23 cellular contexts compared by ENCODE assay signal in genomic region chr4:182190306-182190705, GRCh38. TPM values are rescaled to one million over a fixed set of nuclear protein-coding genes. Genes with fewer than 3 reads are reported as not detected.
DNase-seq lines count a peak whose midpoint lies in the region; ATAC-seq, FAIRE-seq and TF ChIP-seq lines count a peak whose summit lies in the region.
"Had no signal": no experiment of that assay in that cellular context is flagged by ENCODE, and none has a peak within 500 bp of the region (broad histone marks: within the 10 kb centered on the region; RNA-seq: fewer than 3 reads in every experiment).

No MANE protein-coding gene starts in this region.

- no peaks in the 10 kb centered on the region for H3K79me2 ChIP-seq in fibroblast of lung (ENCODE audit: control insufficient read depth, insufficient read depth, low read length)
- H3K79me2 ChIP-seq in trophoblast cell (ENCODE audit: control insufficient read depth, insufficient read depth, low read length, poor library complexity) = peaks cover 2% of the 10 kb centered on the region
- H3K79me2 ChIP-seq in H9 (ENCODE audit: insufficient read depth, low read length) = no peaks in the 10 kb centered on the region; the same call in 1 of the 2 replicates
- H3K79me2 ChIP-seq in HepG2 (ENCODE audit: insufficient read depth, low read length) = no peaks in the 10 kb centered on the region

- no peak overlapping the region for H3K4me3 Mint-ChIP-seq in H9
- H3K4me3 Mint-ChIP-seq: activated T-cell treated with anti-CD3 and anti-CD28 coated beads, Interleukin-2, amount 50 U/mL, for 24 hours; CD8-positive, alpha-beta T cell; neural crest cell had no signal

- no peak overlapping the region for H3K4ac ChIP-seq in trophoblast cell (ENCODE audit: low read depth, low read length)
- no peak overlapping the region for H3K4ac ChIP-seq in H9 (ENCODE audit: low read depth, low read length)

- H3K9ac ChIP-seq in fibroblast of lung (ENCODE audit: insufficient read depth, low read length) = no peak overlapping the region
- no peak overlapping the region for H3K9ac ChIP-seq in trophoblast cell (ENCODE audit: low read length)
- no peak overlapping the region for H3K9ac ChIP-seq in H9 (ENCODE audit: extremely low read depth, insufficient read length, low read length)
- no peak overlapping the region for H3K9ac ChIP-seq in HepG2 (ENCODE audit: insufficient read depth, low read depth, low read length)
- H3K9ac ChIP-seq: KMS-11 had no signal

- H3K4me1 ChIP-seq in fibroblast of lung (ENCODE audit: control insufficient read depth, extremely low read depth, insufficient read depth, low read length) (no peaks in the 10 kb centered on the region), trophoblast cell (ENCODE audit: control insufficient read depth in 1 of 2, insufficient read depth in 2 of 2, low read length in 2 of 2) (peaks cover 9 to 13% of the 10 kb centered on the region in 2 experiments), H9 (ENCODE audit: insufficient read depth, low read length) (0 out of 2 replicates have a peak, but pooled peaks cover 4% of the 10 kb centered on the region), HepG2 (ENCODE audit: insufficient read depth, low read length) (no peaks in the 10 kb centered on the region)
- H3K4me1 ChIP-seq: upper lobe of left lung had no signal

- H2AFZ ChIP-seq in fibroblast of lung (ENCODE audit: low read length) = peak overlapping the region; percentile 31
- H2AFZ ChIP-seq in trophoblast cell (ENCODE audit: insufficient read depth, low read length, poor library complexity) = no peak overlapping the region
- H2AFZ ChIP-seq in H9 (ENCODE audit: low read length) = no peak overlapping the region
- H2AFZ ChIP-seq in HepG2 (ENCODE audit: low read length) = no peak overlapping the region
- H2AFZ ChIP-seq: PC-9 had no signal

- WGBS in trophoblast cell (ENCODE audit: extremely low coverage, insufficient coverage, insufficient read length) = no CpG with 5 or more reads among the region's 8 CpGs
- WGBS in H9 (ENCODE audit: extremely low coverage, insufficient read length, low lambda C conversion rate) = no CpG with 5 or more reads among the region's 8 CpGs
- 43% methylated on average over 8 of the region's 8 CpGs for WGBS in HepG2 (ENCODE audit: low lambda C conversion rate)

- no peak for ATAC-seq in HepG2
- no peak for ATAC-seq in sciatic nerve
- ATAC-seq in HG02852 (IDR thresholded peaks at IDR 0.05; ENCODE audit: unreplicated experiment) = no peak
- ATAC-seq: CD8-positive, alpha-beta T cell had no signal

- no peak overlapping the region for H2BK5ac ChIP-seq in trophoblast cell (ENCODE audit: low read depth, low read length, poor library complexity)
- H2BK5ac ChIP-seq in H9 (ENCODE audit: insufficient read length, low read length) = no peak overlapping the region

- H3K14ac ChIP-seq in trophoblast cell (ENCODE audit: low read length) = no peak overlapping the region
- H3K14ac ChIP-seq in H9 (ENCODE audit: insufficient read depth, low read length) = no peak overlapping the region

- H3K18ac ChIP-seq in trophoblast cell (ENCODE audit: low read length) = no peak overlapping the region
- no peak overlapping the region for H3K18ac ChIP-seq in H9 (ENCODE audit: insufficient read length, low read depth, low read length)

- H3K27ac Mint-ChIP-seq in H9 = peak overlapping the region in 1 of 3 experiments; percentile 35; a peak in 1 of 7 replicates
- H3K27ac Mint-ChIP-seq: activated T-cell treated with anti-CD3 and anti-CD28 coated beads, Interleukin-2, amount 50 U/mL, for 24 hours; CD8-positive, alpha-beta T cell; progenitor cell of endocrine pancreas had no signal

- FAIRE-seq in HepG2 (lab: Jason Lieb, UNC) = no peak
- FAIRE-seq: TTC549 had no signal

- no peak for TF ChIP-seq POLR2A in HepG2 (IDR thresholded peaks at IDR 0.05; ENCODE audit: insufficient read depth in 1 of 2, low read depth in 2 of 2, low read length in 2 of 2)

- H3T11ph ChIP-seq in H9 (ENCODE audit: low read length) = no peak overlapping the region

- no peak overlapping the region for H4K5ac ChIP-seq in H9 (ENCODE audit: insufficient read length, low read depth, low read length)

- no peaks in the 10 kb centered on the region for H3K23me2 ChIP-seq in H9 (ENCODE audit: insufficient read length, low read depth, low read length, poor library complexity, severe bottlenecking)

- H3K79me1 ChIP-seq in trophoblast cell (ENCODE audit: low read length) (no peaks in the 10 kb centered on the region), H9 (ENCODE audit: insufficient read depth, low read depth, low read length, poor library complexity, severe bottlenecking) (no peaks in the 10 kb centered on the region)

- H3K9me3 ChIP-seq in fibroblast of lung (ENCODE audit: control insufficient read depth, insufficient read depth, low read depth, low read length) (no peaks in the 10 kb centered on the region), trophoblast cell (ENCODE audit: insufficient read depth, low read depth, low read length) (no peaks in the 10 kb centered on the region), H9 (ENCODE audit: control insufficient read depth, low read depth, low read length) (no peaks in the 10 kb centered on the region), HepG2 (ENCODE audit: low read length) (no peaks in the 10 kb centered on the region)
- H3K9me3 ChIP-seq: esophagus muscularis mucosa, upper lobe of left lung had no signal

- no peak overlapping the region for H3K23ac ChIP-seq in trophoblast cell (ENCODE audit: low read length)
- H3K23ac ChIP-seq in H9 (ENCODE audit: insufficient read length, low read depth, low read length) = no peak overlapping the region

- H3K4me2 ChIP-seq in fibroblast of lung (ENCODE audit: extremely low read depth, insufficient read depth, low read length) (peak overlapping the region; percentile 48), trophoblast cell (ENCODE audit: low read length) (no peak overlapping the region), H9 (ENCODE audit: insufficient read depth, insufficient read length, low read length) (no peak overlapping the region), HepG2 (ENCODE audit: low read depth, low read length) (no peak overlapping the region)
- H3K4me2 ChIP-seq: KMS-11, PC-9 had no signal

- H4K12ac ChIP-seq in trophoblast cell (ENCODE audit: low read depth, low read length) = no peak overlapping the region

- H3K36me3 ChIP-seq in fibroblast of lung (ENCODE audit: control insufficient read depth, insufficient read depth, low read length) (no peaks in the 10 kb centered on the region), trophoblast cell (ENCODE audit: control insufficient read depth in 1 of 2, insufficient read depth in 2 of 2, low read length in 2 of 2) (no peaks in the 10 kb centered on the region), HepG2 (replicated peaks in 1 of 2; ENCODE audit: control insufficient read depth in 1 of 2, insufficient read depth in 2 of 2, low read length in 2 of 2) (no peaks in the 10 kb centered on the region)
- H3K36me3 ChIP-seq: esophagus muscularis mucosa, upper lobe of left lung had no signal

- H2BK12ac ChIP-seq in trophoblast cell (ENCODE audit: low read length) (no peak overlapping the region), H9 (ENCODE audit: insufficient read length, low read depth, low read length) (no peak overlapping the region)

- H3K27ac ChIP-seq in fibroblast of lung (ENCODE audit: insufficient read depth, low read length) (no peak overlapping the region), trophoblast cell (ENCODE audit: low read depth, low read length) (peak overlapping the region; percentile 45), H9 (ENCODE audit: insufficient read length, low read depth, low read length) (no peak overlapping the region), HepG2 (ENCODE audit: extremely low read length, insufficient read depth, low read length) (no peak overlapping the region)
- H3K27ac ChIP-seq: esophagus muscularis mucosa, KMS-11, PC-9, upper lobe of left lung had no signal

- no peak overlapping the region for H2AK5ac ChIP-seq in trophoblast cell (ENCODE audit: low read length)
- no peak overlapping the region for H2AK5ac ChIP-seq in H9 (ENCODE audit: insufficient read length, low read length)

- no peak for TF ChIP-seq EP300 in HepG2 (IDR thresholded peaks at IDR 0.05; ENCODE audit: low read depth in 2 of 2, low read length in 2 of 2)
- no peak for TF ChIP-seq EP300 in HepG2 (CRISPR knock-in tag; IDR thresholded peaks at IDR 0.05; ENCODE audit: borderline replicate concordance)

- H3K27me3 ChIP-seq in fibroblast of lung (ENCODE audit: control insufficient read depth, insufficient read depth, low read length) (no peaks in the 10 kb centered on the region), trophoblast cell (ENCODE audit: insufficient read depth, low read length) (no peaks in the 10 kb centered on the region), H9 (ENCODE audit: insufficient read depth, low read length) (no peaks in the 10 kb centered on the region), HepG2 (ENCODE audit: control insufficient read depth in 1 of 2, insufficient read depth in 2 of 2, low read length in 2 of 2) (no peaks in the 10 kb centered on the region)
- H3K27me3 ChIP-seq: esophagus muscularis mucosa, upper lobe of left lung had no signal

- DNase-seq in H4 (ENCODE audit: low spot score) = peak; percentile 83
- peak; percentile 62 for DNase-seq in NCI-H69 (lab: John Stamatoyannopoulos, UW)
- DNase-seq in fibroblast of lung (ENCODE audit: low read depth in 2 of 2) = peak; percentile 34 to 78
- DNase-seq in trophoblast cell = no peak
- no peak for DNase-seq in H9
- DNase-seq in HepG2 (ENCODE audit: low spot score) = no peak
- DNase-seq in sciatic nerve (ENCODE audit: low spot score) = no peak
- DNase-seq: activated CD8-positive, alpha-beta memory T cell treated with anti-CD3 and anti-CD28 coated beads for 24 hours; activated T-cell treated with anti-CD3 and anti-CD28 coated beads, Interleukin-2, amount 50 U/mL, for 24 hours; CD8-positive, alpha-beta T cell; cortex of kidney; GDM1; NCI-H1694 treated with DMSO at 0.1 percent for 48 hours; NCI-H226; PC-9; upper lobe of left lung had no signal

- no peaks in the 10 kb centered on the region for H3K27me3 Mint-ChIP-seq in H9 (ENCODE audit: low read depth)
- H3K27me3 Mint-ChIP-seq: activated T-cell treated with anti-CD3 and anti-CD28 coated beads, Interleukin-2, amount 50 U/mL, for 24 hours had no signal

- H4K91ac ChIP-seq in trophoblast cell (ENCODE audit: low read depth, low read length) (no peak overlapping the region), H9 (ENCODE audit: insufficient read length, low read depth, low read length) (no peak overlapping the region)

- intact Hi-C loops in HepG2 (cut with micrococcal nuclease; ENCODE audit: unreplicated experiment) = no loop called here
- intact Hi-C loops in sciatic nerve (cut with DNase I) = no loop called here

- TF ChIP-seq RAD21 in HepG2 (CRISPR knock-in tag; IDR thresholded peaks at IDR 0.05) = no peak

- H3K36me3 Mint-ChIP-seq in H9 (ENCODE audit: insufficient read depth in 1 of 3, low read depth in 3 of 3) = no peaks in the 10 kb centered on the region
- H3K36me3 Mint-ChIP-seq: CD8-positive, alpha-beta T cell had no signal

- no peak overlapping the region for H3K56ac ChIP-seq in H9 (ENCODE audit: insufficient read length, low read depth, low read length)

- no peak overlapping the region for H2BK15ac ChIP-seq in H9 (ENCODE audit: low read depth, low read length)

- no peak overlapping the region for H2BK120ac ChIP-seq in trophoblast cell (ENCODE audit: insufficient read depth, low read length, poor library complexity)
- H2BK120ac ChIP-seq in H9 (ENCODE audit: low read depth, low read length, poor library complexity, severe bottlenecking) = no peak overlapping the region

- CTCF ChIA-PET in HepG2 (lab: Yijun Ruan, JAX; ENCODE audit: low intra/inter-chr PET ratio, low total read pairs) = no interaction called here

- H3K4me3 ChIP-seq in fibroblast of lung (replicated peaks in 1 of 4; ENCODE audit: control extremely low read depth in 1 of 4, insufficient read depth in 1 of 4, low read depth in 3 of 4, low read length in 4 of 4) (no peak overlapping the region), trophoblast cell (ENCODE audit: low read depth, low read length) (no peak overlapping the region), HepG2 (replicated peaks in 1 of 3; ENCODE audit: insufficient read depth in 1 of 3, low read depth in 2 of 3, low read length in 3 of 3) (no peak overlapping the region)
- H3K4me3 ChIP-seq: esophagus muscularis mucosa, PC-9, upper lobe of left lung had no signal

- POLR2A ChIA-PET in HepG2 (lab: Yijun Ruan, JAX) = no interaction called here

- TF ChIP-seq CTCF in fibroblast of lung (conservative IDR thresholded peaks at IDR 0.05 in 1 of 2, IDR thresholded peaks at IDR 0.05 in 1 of 2; ENCODE audit: low read depth in 1 of 2, low read length in 2 of 2) (no peak), H9 (conservative IDR thresholded peaks at IDR 0.05) (no peak), HepG2 (CRISPR knock-in tag; IDR thresholded peaks at IDR 0.05) (no peak)

- in situ Hi-C loops in HepG2 (cut with HindIII; ENCODE audit: extremely low pct_ligation_motif_present, low pct_unique_long_range_greater_than_20kb) = no loop called here

- peaks cover 19 to 37% of the 10 kb centered on the region in 2 experiments for H3K4me1 Mint-ChIP-seq in H9

- H4K8ac ChIP-seq in trophoblast cell (ENCODE audit: low read depth, low read length) (no peak overlapping the region), H9 (replicated peaks; ENCODE audit: insufficient read length, low read depth, low read length) (no peak overlapping the region)

- BruUV-seq in HepG2 (replicated peaks; lab: Mats Ljungman, UMichigan) = no TSS peak

- H3K9me3 Mint-ChIP-seq in H9 = no peaks in the 10 kb centered on the region
- H3K9me3 Mint-ChIP-seq: activated T-cell treated with anti-CD3 and anti-CD28 coated beads, Interleukin-2, amount 50 U/mL, for 24 hours; CD8-positive, alpha-beta T cell; neural crest cell had no signal

- no peaks in the 10 kb centered on the region for H4K20me1 ChIP-seq in fibroblast of lung (ENCODE audit: control insufficient read depth, extremely low read depth, insufficient read depth, low read length)
- H4K20me1 ChIP-seq in H9 (ENCODE audit: control insufficient read depth, insufficient read depth, insufficient read length) = no peaks in the 10 kb centered on the region
- H4K20me1 ChIP-seq in HepG2 (ENCODE audit: insufficient read depth, low read length) = no peaks in the 10 kb centered on the region

- no peak overlapping the region for H2BK20ac ChIP-seq in H9 (ENCODE audit: low read depth, low read length, poor library complexity, severe bottlenecking)

RNA-seq across cellular contexts. Expression of gene TENM3, which starts 52.9 kb away (rescaled TPM):
- 108 and 110 TPM in 2 replicates for total RNA-seq in H4 (2014; rRNA removed; shearing (Covaris generic))
- total RNA-seq in fibroblast of lung (3.6 and 7.4 TPM in 2 replicates), H9 (2021) (49.1 and 49.6 TPM in 2 replicates), HepG2 (2016; rRNA removed; fragmentation: Illumina TruSeq; extraction: Trizol) (0.04 TPM in 1 of 2 replicates, not detected in the other), sciatic nerve (38.2 TPM)
- polyA plus RNA-seq in fibroblast of lung (2.7 and 5.7 TPM in 2 replicates), HepG2 (2011; rRNA removed) (0.01 TPM in 1 of 2 replicates, not detected in the other)
- polyA plus RNA-seq in fibroblast of lung (2012) = 2.4 and 4.0 TPM in 2 replicates
- polyA minus RNA-seq in fibroblast of lung (ENCODE audit: low replicate concordance) = 8.2 and 10.2 TPM in 2 replicates
- 112 and 119 TPM in 2 replicates for polyA plus RNA-seq in trophoblast cell (2013)
- total RNA-seq in HepG2 (2016; cell fraction: cytosol; rRNA removed; fragmentation: Illumina TruSeq; extraction: Trizol; ENCODE audit: low read depth) = not detected in 2 replicates
- total RNA-seq in HepG2 (2016; cell fraction: insoluble cytoplasmic fraction; rRNA removed; fragmentation: Illumina TruSeq; extraction: Trizol) = 0.02 TPM in 1 of 2 replicates, not detected in the other
- not detected in 2 replicates for total RNA-seq in HepG2 (2016; cell fraction: membrane; rRNA removed; fragmentation: Illumina TruSeq; extraction: Trizol)
- total RNA-seq in HepG2 (2016; cell fraction: nucleus; rRNA removed; fragmentation: Illumina TruSeq; extraction: Trizol) = 0.34 TPM in 2 replicates
- polyA plus RNA-seq in HepG2 (2011; cell fraction: cytosol; rRNA removed) = under 0.01 and 0.01 TPM in 2 replicates
- polyA plus RNA-seq in HepG2 (2011; cell fraction: nucleus; rRNA removed) = not detected in 2 replicates
- polyA plus RNA-seq in HepG2 (2012) = 0.03 TPM in 1 of 2 replicates, not detected in the other
- not detected in 2 replicates for polyA plus RNA-seq in HepG2 (2016; cell fraction: cytosol; fragmentation: Illumina TruSeq; extraction: Trizol; ENCODE audit: low read depth)
- polyA plus RNA-seq in HepG2 (2016; cell fraction: insoluble cytoplasmic fraction; fragmentation: Illumina TruSeq; extraction: Trizol; ENCODE audit: low read depth) = not detected in 2 replicates
- polyA plus RNA-seq in HepG2 (2016; cell fraction: membrane; fragmentation: Illumina TruSeq; extraction: Trizol; ENCODE audit: low read depth) = not detected in 2 replicates
- not detected in 2 replicates for polyA plus RNA-seq in HepG2 (2016; cell fraction: nucleus; fragmentation: Illumina TruSeq; extraction: Trizol; ENCODE audit: insufficient read depth, low read depth)
- polyA minus RNA-seq in HepG2 (2011; rRNA and poly(A)+ RNA removed; ENCODE audit: low replicate concordance) = 0.06 and 45.5 TPM in 2 replicates
- not detected in 2 replicates for polyA minus RNA-seq in HepG2 (2011; cell fraction: cytosol; rRNA and poly(A)+ RNA removed)
- not detected in 2 replicates for polyA minus RNA-seq in HepG2 (2011; cell fraction: nucleus; rRNA and poly(A)+ RNA removed)
- total RNA-seq: CD8-positive, alpha-beta T cell; PC-9; T-helper 1 cell treated with Interleukin-12 subunit alpha and Interleukin-12 subunit beta and Interleukin-4 antibody, amounts not matched to agents 30 ng/mL and 1 ng/mL, for 36 hours had no signal

Comparison
In these comparisons a context has a peak if more than half of its experiments do, and no peak if none do; other contexts are left out.
1. DNase-seq: peak in H4 (single experiment), NCI-H69 (single experiment) and fibroblast of lung (2 of 2); none in trophoblast cell (0 of 2), H9 (single experiment), HepG2 (single experiment) and sciatic nerve (single experiment).